ENCODE assay signal across 17 cellular contexts in the genomic region with DNA sequence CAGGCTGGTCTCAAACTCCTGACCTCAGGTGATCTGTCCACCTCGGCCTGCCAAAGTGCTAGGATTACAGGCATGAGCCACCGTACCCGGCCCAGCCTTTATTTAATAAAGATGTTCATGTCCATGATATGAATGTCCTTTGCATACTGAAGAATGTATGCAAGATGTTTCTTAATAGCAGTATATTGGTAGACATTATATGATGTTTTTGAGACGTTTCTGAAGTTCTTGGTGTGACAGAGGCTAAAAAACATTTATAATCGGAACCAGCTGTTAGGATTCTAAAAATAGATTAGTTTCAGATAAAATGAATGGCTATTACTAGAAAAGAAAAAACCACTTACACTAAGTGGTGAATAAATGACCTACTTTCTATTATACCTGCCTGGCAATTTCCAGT. TPM values are rescaled to one million over a fixed set of nuclear protein-coding genes. Genes with fewer than 3 reads are reported as not detected.
"Had no signal": no experiment of that assay in that cellular context is flagged by ENCODE, and none has a peak within 500 bp of the region (broad histone marks: within the 10 kb centered on the region; RNA-seq: fewer than 3 reads in every experiment).

No MANE protein-coding gene starts in this region.

- H3K4me3 Mint-ChIP-seq: activated CD4-positive, alpha-beta T cell treated with anti-CD3 and anti-CD28 coated beads for 36 hours; activated CD8-positive, alpha-beta T cell treated with anti-CD3 and anti-CD28 coated beads for 36 hours; activated naive CD8-positive, alpha-beta T cell treated with anti-CD3 and anti-CD28 coated beads, Interleukin-2, amount 50 U/mL, for 24 hours; neural crest cell; stimulated activated naive CD8-positive, alpha-beta T cell treated with anti-CD3 and anti-CD28 coated beads, Interleukin-15, Interleukin-2, amounts not matched to agents 100 ng/mL and 50 ng/mL, for 24 hours had no signal

- H3K27ac Mint-ChIP-seq: activated CD4-positive, alpha-beta T cell treated with anti-CD3 and anti-CD28 coated beads for 36 hours; activated CD8-positive, alpha-beta T cell treated with anti-CD3 and anti-CD28 coated beads for 36 hours; activated naive CD8-positive, alpha-beta T cell treated with anti-CD3 and anti-CD28 coated beads, Interleukin-2, amount 50 U/mL, for 24 hours; stimulated activated naive CD8-positive, alpha-beta T cell treated with anti-CD3 and anti-CD28 coated beads, Interleukin-15, Interleukin-2, amounts not matched to agents 100 ng/mL and 50 ng/mL, for 24 hours had no signal

- DNase-seq: activated CD4-positive, alpha-beta T cell treated with anti-CD3 and anti-CD28 coated beads for 36 hours; activated CD8-positive, alpha-beta memory T cell treated with anti-CD3 and anti-CD28 coated beads, Interleukin-2, amount 50 U/mL, for 48 hours; activated CD8-positive, alpha-beta T cell treated with anti-CD3 and anti-CD28 coated beads for 36 hours; activated naive CD4-positive, alpha-beta T cell; activated naive CD8-positive, alpha-beta T cell treated with anti-CD3 and anti-CD28 coated beads, Interleukin-2, amount 50 U/mL, for 24 hours; dorsolateral prefrontal cortex; kidney glomerular epithelial cell; ovary; stimulated activated CD4-positive, alpha-beta T cell treated with anti-CD3 and anti-CD28 coated beads, Interleukin-4, amount 100 ng/mL, for 24 hours had no signal

- H3K4me1 Mint-ChIP-seq: neural crest cell had no signal

- ATAC-seq: activated CD4-positive, alpha-beta T cell treated with anti-CD3 and anti-CD28 coated beads for 36 hours; activated CD8-positive, alpha-beta T cell treated with anti-CD3 and anti-CD28 coated beads for 36 hours; activated naive CD8-positive, alpha-beta T cell treated with anti-CD3 and anti-CD28 coated beads, Interleukin-2, amount 50 U/mL, for 24 hours had no signal

- H3K27me3 Mint-ChIP-seq: activated CD4-positive, alpha-beta T cell treated with anti-CD3 and anti-CD28 coated beads for 36 hours; activated CD8-positive, alpha-beta T cell treated with anti-CD3 and anti-CD28 coated beads for 36 hours; activated naive CD8-positive, alpha-beta T cell treated with anti-CD3 and anti-CD28 coated beads, Interleukin-2, amount 50 U/mL, for 24 hours; stimulated activated naive CD8-positive, alpha-beta T cell treated with anti-CD3 and anti-CD28 coated beads, Interleukin-15, Interleukin-2, amounts not matched to agents 100 ng/mL and 50 ng/mL, for 24 hours had no signal

- H3K9me3 Mint-ChIP-seq: activated CD8-positive, alpha-beta T cell treated with anti-CD3 and anti-CD28 coated beads for 36 hours; activated naive CD8-positive, alpha-beta T cell treated with anti-CD3 and anti-CD28 coated beads, Interleukin-2, amount 50 U/mL, for 24 hours; neural crest cell; stimulated activated naive CD8-positive, alpha-beta T cell treated with anti-CD3 and anti-CD28 coated beads, Interleukin-15, Interleukin-2, amounts not matched to agents 100 ng/mL and 50 ng/mL, for 24 hours had no signal

- FAIRE-seq: astrocyte, endometrium had no signal

RNA-seq across cellular contexts. Expression of a gene that starts 11.8 kb away (rescaled TPM):
- total RNA-seq: activated CD4-positive, alpha-beta T cell treated with anti-CD3 and anti-CD28 coated beads for 36 hours; activated CD8-positive, alpha-beta T cell treated with anti-CD3 and anti-CD28 coated beads for 36 hours; astrocyte; esophagus muscularis mucosa; lower leg skin; neural crest cell; ovary; temporal lobe; ureter had no signal
